In the genomic region with DNA sequence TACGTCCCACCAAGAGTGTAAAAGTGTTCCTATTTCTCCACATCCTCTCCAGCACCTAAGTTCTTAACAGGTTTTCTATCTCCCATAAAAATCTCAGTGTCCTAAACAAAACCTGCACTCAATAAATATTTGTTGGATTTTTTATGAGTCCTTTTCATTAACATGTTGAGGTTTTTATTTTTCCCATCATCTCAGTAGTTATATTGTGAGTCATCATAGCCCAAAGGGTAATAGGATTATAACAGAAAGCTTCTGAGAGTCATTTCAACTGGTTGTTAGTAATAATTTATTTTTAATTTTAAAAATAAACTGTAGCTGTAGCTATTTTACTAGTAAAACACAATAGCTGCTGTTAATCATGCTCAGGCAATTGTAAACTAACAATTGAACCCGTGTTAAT, we compare ENCODE assay signal across 19 cellular contexts.
"Had no signal": no experiment of that assay in that cellular context is flagged by ENCODE, and none has a peak within 500 bp of the region (broad histone marks: within the 10 kb centered on the region; RNA-seq: fewer than 3 reads in every experiment).

No MANE protein-coding gene starts in this region.

- H3K4me3 ChIP-seq: dorsolateral prefrontal cortex, esophagus squamous epithelium, gastrocnemius medialis, heart right ventricle, mucosa of descending colon, tibial artery, upper lobe of left lung, uterus had no signal

- ATAC-seq: gastrocnemius medialis; heart right ventricle; mucosa of descending colon; naive thymus-derived CD8-positive, alpha-beta T cell; right cardiac atrium had no signal

- DNase-seq: cortex of kidney; dorsolateral prefrontal cortex; effector CD8-positive, alpha-beta T cell; esophagus squamous epithelium; gastrocnemius medialis; heart right ventricle; hypothalamus; kidney glomerular epithelial cell; mucosa of descending colon; naive thymus-derived CD8-positive, alpha-beta T cell; posterior cingulate gyrus; right cardiac atrium; small intestine; stimulated activated CD4-positive, alpha-beta T cell treated with anti-CD3 and anti-CD28 coated beads, Interleukin-12 subunit alpha, Interleukin-12 subunit beta, amount 100 ng/mL, for 4 hours; tibial artery; upper lobe of left lung; uterus had no signal

- FAIRE-seq: islet of Langerhans, small intestine had no signal

- H3K36me3 ChIP-seq: esophagus squamous epithelium, gastrocnemius medialis, heart right ventricle, neutrophil, tibial artery, upper lobe of left lung, uterus had no signal

- H3K27me3 ChIP-seq: dorsolateral prefrontal cortex, esophagus squamous epithelium, gastrocnemius medialis, heart right ventricle, neutrophil, tibial artery, upper lobe of left lung, uterus had no signal
